In the genomic region with DNA sequence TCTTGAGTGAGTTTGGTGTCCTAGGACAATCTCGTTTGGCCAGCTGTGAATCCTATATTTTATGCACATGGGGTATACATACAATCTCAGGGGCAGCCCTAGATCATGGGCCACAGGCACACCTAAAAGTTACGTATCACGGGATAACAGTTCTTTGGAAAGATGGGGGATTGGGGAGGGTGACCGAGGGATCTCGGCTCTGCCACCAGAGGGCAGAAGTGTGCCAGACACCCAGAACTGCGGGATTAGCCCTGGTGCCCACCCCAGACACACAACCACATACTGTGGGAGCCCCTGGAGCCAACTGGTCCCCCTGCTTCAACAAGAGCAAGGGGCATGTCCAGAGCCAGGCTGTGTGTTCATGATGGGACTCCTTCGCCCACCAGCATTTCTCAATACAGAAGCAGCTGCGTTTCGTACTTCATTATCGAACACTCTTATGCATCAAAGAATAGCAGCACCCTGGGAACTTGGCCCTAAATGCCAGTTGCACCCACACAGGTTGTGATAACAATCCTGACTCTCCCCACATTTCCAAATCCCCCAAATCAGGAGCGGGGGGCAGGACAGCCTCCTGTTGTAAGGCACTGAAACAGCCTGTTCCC, we compare ENCODE assay signal across 9 cellular contexts. TPM values are rescaled to one million over a fixed set of nuclear protein-coding genes. Genes with fewer than 3 reads are reported as not detected.
DNase-seq lines count a peak whose midpoint lies in the region; ATAC-seq, FAIRE-seq and TF ChIP-seq lines count a peak whose summit lies in the region.
"Had no signal": no experiment of that assay in that cellular context is flagged by ENCODE, and none has a peak within 500 bp of the region (broad histone marks: within the 10 kb centered on the region; RNA-seq: fewer than 3 reads in every experiment).

No MANE protein-coding gene starts in this region.

- H3K27me3 ChIP-seq in A673 (replicated peaks; ENCODE audit: insufficient read depth, low read depth, low read length, poor library complexity) = no peaks in the 10 kb centered on the region
- H3K27me3 ChIP-seq in PC-9 (ENCODE audit: insufficient read depth, low read depth) = no peaks in the 10 kb centered on the region
- H3K27me3 ChIP-seq in GM12878 (replicated peaks in 1 of 2; ENCODE audit: control insufficient read depth in 2 of 2, insufficient read depth in 2 of 2, low read length in 1 of 2) = no peaks in the 10 kb centered on the region
- no peaks in the 10 kb centered on the region for H3K27me3 ChIP-seq in lower lobe of right lung (ENCODE audit: low read depth)
- no peaks in the 10 kb centered on the region for H3K27me3 ChIP-seq in upper lobe of right lung

- H2AFZ ChIP-seq in PC-9 (no peak overlapping the region), GM12878 (ENCODE audit: control insufficient read depth, low read depth, low read length) (no peak overlapping the region)

- POLR2A ChIA-PET in A673 (lab: Charles Lee; ENCODE audit: low non-redundant PET) (no interaction called here), PC-9 (lab: Charles Lee; ENCODE audit: unreplicated experiment) (no interaction called here), GM12878 (lab: Charles Lee) (no interaction called here)

- peak; percentile 93 for TF ChIP-seq CTCF in A673 (conservative IDR thresholded peaks at IDR 0.05; ENCODE audit: low read depth, low read length)
- peak; percentile 41 for TF ChIP-seq CTCF in GM13976 (IDR thresholded peaks at IDR 0.05; ENCODE audit: borderline replicate concordance, control extremely low read depth, extremely low read depth, insufficient read depth, missing control alignments)
- TF ChIP-seq CTCF in PC-9 (conservative IDR thresholded peaks at IDR 0.05) = peak; percentile 70
- TF ChIP-seq CTCF in GM12878 (IDR thresholded peaks at IDR 0.05 in 2 of 3, conservative IDR thresholded peaks at IDR 0.05 in 1 of 3; ENCODE audit: control insufficient read depth in 2 of 3, extremely low read depth in 1 of 3, insufficient read depth in 1 of 3, low read depth in 3 of 3, low read length in 3 of 3) = peak; percentile 63 to 84 (median 80)
- peak; percentile 65 for TF ChIP-seq CTCF in lower lobe of right lung (IDR thresholded peaks at IDR 0.05)
- peak; percentile 61 for TF ChIP-seq CTCF in upper lobe of right lung (IDR thresholded peaks at IDR 0.05)

- DNase-seq in A673 (ENCODE audit: low spot score) (peak; percentile 67), GM13976 (ENCODE audit: low spot score) (peak; percentile 72), PC-9 (peak in 1 of 2 experiments; percentile 28), GM12878 (ENCODE audit: low read depth, low spot score) (no peak), lower lobe of right lung (no peak), upper lobe of right lung (peak; percentile 62), H54 (ENCODE audit: insufficient read length, low spot score) (no peak)

- ATAC-seq in GM12878 (peak; percentile 81), lower lobe of right lung (peak; percentile 61 to 66), upper lobe of right lung (peak; percentile 68), HG03175 (IDR thresholded peaks at IDR 0.05; ENCODE audit: unreplicated experiment) (no peak)

- SMC1A ChIA-PET in GM12878 (lab: Charles Lee; ENCODE audit: uncharacterized antibody, unreplicated experiment) = interaction anchor here (0.7 to 1.8 kb wide), 4 partner anchors 47 to 1585 kb away, joined by 3 to 9 read pairs (median 4); no protein-coding TSS in a partner anchor

- H3K27ac ChIP-seq in A673 (ENCODE audit: low read depth, low read length, poor library complexity, severe bottlenecking) (no peak overlapping the region), PC-9 (no peak overlapping the region), GM12878 (ENCODE audit: control insufficient read depth, insufficient read depth) (no peak overlapping the region), lower lobe of right lung (no peak overlapping the region), upper lobe of right lung (no peak overlapping the region)

- H3K9me2 ChIP-seq in PC-9 (ENCODE audit: insufficient read depth) = no peaks in the 10 kb centered on the region

- FAIRE-seq in GM12878 (lab: Jason Lieb, UNC) (peak; percentile 49), H54 (lab: Jason Lieb, UNC) (no peak)
- FAIRE-seq: colon had no signal

- intact Hi-C loops in A673 (cut with micrococcal nuclease; ENCODE audit: unreplicated experiment) = loop anchor here (1.0 to 5.0 kb wide), 4 partner anchors 35 to 390 kb away; a partner anchor contains a TSS
- intact Hi-C loops in PC-9 (cut with micrococcal nuclease; ENCODE audit: unreplicated experiment) = loop anchor here (10.0 kb wide), 2 partner anchors 393 to 1873 kb away; no protein-coding TSS in a partner anchor
- intact Hi-C loops in GM12878 (cut with micrococcal nuclease; ENCODE audit: unreplicated experiment) = loop anchor here (1.0 to 5.0 kb wide), 2 partner anchors 49 to 100 kb away; a partner anchor contains a TSS
- intact Hi-C loops in lower lobe of right lung (cut with DNase I) = no loop called here
- intact Hi-C loops in upper lobe of right lung (cut with DNase I) = no loop called here

- TF ChIP-seq POLR2A in GM12878 (IDR thresholded peaks at IDR 0.05; ENCODE audit: low read depth, low read length) (no peak), H54 (IDR thresholded peaks at IDR 0.05; ENCODE audit: low read depth, low read length) (no peak)

- no peak overlapping the region for H3K9ac ChIP-seq in GM12878 (ENCODE audit: control insufficient read depth, insufficient read depth, low read length)

- H3K36me3 ChIP-seq in A673 (ENCODE audit: insufficient read depth, low read length, poor library complexity, severe bottlenecking) (no peaks in the 10 kb centered on the region), PC-9 (ENCODE audit: low read depth) (no peaks in the 10 kb centered on the region), GM12878 (ENCODE audit: control insufficient read depth in 2 of 2, insufficient read depth in 2 of 2, low read length in 1 of 2) (no peaks in the 10 kb centered on the region), lower lobe of right lung (peaks cover 6% of the 10 kb centered on the region), upper lobe of right lung (no peaks in the 10 kb centered on the region)

- H3K79me2 ChIP-seq in PC-9 (ENCODE audit: low read depth) (no peaks in the 10 kb centered on the region), GM12878 (ENCODE audit: control insufficient read depth, insufficient read depth, low read length) (no peaks in the 10 kb centered on the region)

- 45% methylated on average over 11 of the region's 11 CpGs for WGBS in GM12878 (ENCODE audit: insufficient coverage, insufficient replicate concordance, low lambda C conversion rate, missing lambda C conversion rate)

- TF ChIP-seq RAD21 in GM12878 (IDR thresholded peaks at IDR 0.05; ENCODE audit: insufficient read depth, low read depth, low read length) = peak; percentile 55

- BruUV-seq in A673 (replicated peaks; lab: Mats Ljungman, UMichigan) (no TSS peak), PC-9 (replicated peaks; lab: Mats Ljungman, UMichigan) (no TSS peak), GM12878 (replicated peaks; lab: Mats Ljungman, UMichigan) (no TSS peak)

- no peak for TF ChIP-seq EP300 in GM12878 (IDR thresholded peaks at IDR 0.05; ENCODE audit: borderline replicate concordance in 1 of 2, control insufficient read depth in 1 of 2, low read depth in 2 of 2, low read length in 2 of 2)

- H3K4me2 ChIP-seq in PC-9 = no peak overlapping the region
- no peak overlapping the region for H3K4me2 ChIP-seq in GM12878 (ENCODE audit: control insufficient read depth, insufficient read depth)

- H3K9me3 ChIP-seq in A673 (ENCODE audit: low read depth, low read length, poor library complexity, severe bottlenecking) = no peaks in the 10 kb centered on the region
- H3K9me3 ChIP-seq in PC-9 (ENCODE audit: insufficient read depth, low read depth) = no peaks in the 10 kb centered on the region
- no peaks in the 10 kb centered on the region for H3K9me3 ChIP-seq in GM12878 (replicated peaks; ENCODE audit: control insufficient read depth, insufficient read depth, low read length)
- H3K9me3 ChIP-seq in lower lobe of right lung = no peaks in the 10 kb centered on the region
- no peaks in the 10 kb centered on the region for H3K9me3 ChIP-seq in upper lobe of right lung

- CTCF ChIA-PET in A673 (lab: Charles Lee) (interaction anchor here (1.3 kb wide), 1 partner anchor 45 kb away, joined by 3 read pairs; no protein-coding TSS in a partner anchor), PC-9 (lab: Charles Lee) (no interaction called here), GM12878 (lab: Yijun Ruan, JAX) (interaction anchor here (0.6 to 2.0 kb wide), 17 partner anchors 8 to 407 kb away, joined by 3 to 16 read pairs (median 5); a partner anchor contains a TSS)

- RAD21 ChIA-PET in GM12878 (lab: Charles Lee; ENCODE audit: unreplicated experiment) = interaction anchor here (0.6 to 2.1 kb wide), 3 partner anchors 49 to 110 kb away, joined by 3 to 9 read pairs (median 5); no protein-coding TSS in a partner anchor

- H3K4me3 ChIP-seq in A673 (ENCODE audit: low read depth, low read length, poor library complexity, severe bottlenecking) (no peak overlapping the region), PC-9 (no peak overlapping the region), GM12878 (no peak overlapping the region), lower lobe of right lung (no peak overlapping the region), upper lobe of right lung (no peak overlapping the region)

- peaks cover 14% of the 10 kb centered on the region; the same call in 1 of the 2 replicates for H3F3A ChIP-seq in PC-9 (ENCODE audit: insufficient read depth, low read depth)

- H3K4me1 ChIP-seq in A673 (ENCODE audit: insufficient read depth, low read length, poor library complexity, severe bottlenecking) (peaks cover 38% of the 10 kb centered on the region), PC-9 (replicated peaks; ENCODE audit: insufficient read depth) (peaks cover 18% of the 10 kb centered on the region), GM12878 (ENCODE audit: control insufficient read depth, insufficient read depth, low read length) (peaks cover 3% of the 10 kb centered on the region), lower lobe of right lung (no peaks in the 10 kb centered on the region), upper lobe of right lung (no peaks in the 10 kb centered on the region)

- H4K20me1 ChIP-seq in PC-9 (ENCODE audit: insufficient read depth) (no peaks in the 10 kb centered on the region), GM12878 (ENCODE audit: control insufficient read depth, insufficient read depth) (no peaks in the 10 kb centered on the region)

- in situ Hi-C loops in GM13976 (cut with MboI; ENCODE audit: low sequenced_read_pairs, unreplicated experiment) (no loop called here), GM12878 (cut with MboI) (no loop called here)

RNA-seq across cellular contexts. Expression of a gene that starts 37.4 kb away (rescaled TPM):
- total RNA-seq in A673 (2021) = 4.3 and 6.3 TPM in 2 replicates
- total RNA-seq in PC-9 (2021) = 22.6 and 22.7 TPM in 2 replicates
- total RNA-seq in GM12878 (2013; cell fraction: nucleolus; rRNA removed) = 16.7 and 17.3 TPM in 2 replicates
- 15.5 and 20.8 TPM in 2 replicates for total RNA-seq in GM12878 (2014; rRNA removed)
- 8.9 and 11.6 TPM in 2 replicates for total RNA-seq in GM12878 (2014; rRNA removed; fragmentation: Illumina TruSeq; extraction: Trizol)
- total RNA-seq in GM12878 (2021) = 17.8 and 19.1 TPM in 2 replicates
- polyA plus RNA-seq in GM12878 (2011; ENCODE audit: low read depth) = 4.2 TPM
- polyA plus RNA-seq in GM12878 (2011; rRNA removed) = 6.1 and 8.0 TPM in 2 replicates
- polyA plus RNA-seq in GM12878 (2011; cell fraction: cytosol; rRNA removed) = 11.9 and 13.7 TPM in 2 replicates
- 19.7 and 23.1 TPM in 2 replicates for polyA plus RNA-seq in GM12878 (2011; cell fraction: nucleus; rRNA removed)
- 7.0 and 8.2 TPM in 2 replicates for polyA plus RNA-seq in GM12878 (2012)
- polyA plus RNA-seq in GM12878 (2014; fragmentation: Illumina TruSeq; extraction: Trizol) = 7.1 and 11.9 TPM in 2 replicates
- 1 to 10 TPM; 2.4 to 3.1 TPM for polyA plus RNA-seq in GM12878 (2014; fragmentation: Nextera tagmentation; extraction: Ambion mirVana)
- 14.5 and 15.1 TPM in 2 replicates for polyA plus RNA-seq in GM12878 (2014; rRNA removed)
- 10 to 100 TPM; 14.0 to 14.9 TPM for polyA plus RNA-seq in GM12878 (2016; fragmentation: Nextera tagmentation; extraction: Ambion mirVana)
- polyA minus RNA-seq in GM12878 (2011; rRNA and poly(A)+ RNA removed) = 9.6 and 16.2 TPM in 2 replicates
- 3.0 and 6.4 TPM in 2 replicates for polyA minus RNA-seq in GM12878 (2011; cell fraction: cytosol; rRNA and poly(A)+ RNA removed)
- polyA minus RNA-seq in GM12878 (2011; cell fraction: nucleus; rRNA and poly(A)+ RNA removed) = 11.5 and 15.2 TPM in 2 replicates
- total RNA-seq in lower lobe of right lung = 26.3 TPM
- total RNA-seq in upper lobe of right lung = 24.3 TPM

RNA-seq across cellular contexts. Expression of a gene that starts 52.8 kb away (rescaled TPM):
- total RNA-seq in A673 (2021) = not detected in 2 replicates
- not detected in 2 replicates for total RNA-seq in PC-9 (2021)
- total RNA-seq in GM12878 (2013; cell fraction: nucleolus; rRNA removed) = not detected in 2 replicates
- total RNA-seq in GM12878 (2014; rRNA removed) = not detected in 2 replicates
- not detected in 2 replicates for total RNA-seq in GM12878 (2014; rRNA removed; fragmentation: Illumina TruSeq; extraction: Trizol)
- total RNA-seq in GM12878 (2021) = not detected in 2 replicates
- not detected for polyA plus RNA-seq in GM12878 (2011; ENCODE audit: low read depth)
- not detected in 2 replicates for polyA plus RNA-seq in GM12878 (2011; rRNA removed)
- polyA plus RNA-seq in GM12878 (2011; cell fraction: cytosol; rRNA removed) = not detected in 2 replicates
- not detected in 2 replicates for polyA plus RNA-seq in GM12878 (2011; cell fraction: nucleus; rRNA removed)
- polyA plus RNA-seq in GM12878 (2012) = not detected in 2 replicates
- not detected in 2 replicates for polyA plus RNA-seq in GM12878 (2014; fragmentation: Illumina TruSeq; extraction: Trizol)
- not detected for polyA plus RNA-seq in GM12878 (2014; fragmentation: Nextera tagmentation; extraction: Ambion mirVana)
- polyA plus RNA-seq in GM12878 (2014; rRNA removed) = not detected in 2 replicates
- not detected for polyA plus RNA-seq in GM12878 (2016; fragmentation: Nextera tagmentation; extraction: Ambion mirVana)
- not detected in 2 replicates for polyA minus RNA-seq in GM12878 (2011; rRNA and poly(A)+ RNA removed)
- not detected in 2 replicates for polyA minus RNA-seq in GM12878 (2011; cell fraction: cytosol; rRNA and poly(A)+ RNA removed)
- not detected in 2 replicates for polyA minus RNA-seq in GM12878 (2011; cell fraction: nucleus; rRNA and poly(A)+ RNA removed)
- total RNA-seq in lower lobe of right lung = not detected
- total RNA-seq in upper lobe of right lung = not detected

Comparison
In these comparisons a context has a peak if more than half of its experiments do, and no peak if none do; other contexts are left out.
1. DNase-seq: peak in A673 (single experiment), GM13976 (single experiment) and upper lobe of right lung (single experiment); none in GM12878 (single experiment), lower lobe of right lung (single experiment) and H54 (single experiment).
2. CTCF ChIP-seq: peak in every context shown above with its lines; median percentile 93 in A673; 80 in GM12878; 70 in PC-9; 65 in lower lobe of right lung; 61 in upper lobe of right lung; 41 in GM13976.
3. intact Hi-C loops: an anchor here in A673 (1.0 to 5.0 kb wide), PC-9 (10.0 kb wide) and GM12878 (1.0 to 5.0 kb wide); none called in lower lobe of right lung and upper lobe of right lung.